11 cellular contexts compared by ENCODE assay signal in genomic region chr4:151540728-151541437, GRCh38.
DNase-seq lines count a peak whose midpoint lies in the region; ATAC-seq and TF ChIP-seq lines count a peak whose summit lies in the region.
"Had no signal": no experiment of that assay in that cellular context is flagged by ENCODE, and none has a peak within 500 bp of the region (broad histone marks: within the 10 kb centered on the region; RNA-seq: fewer than 3 reads in every experiment).

No MANE protein-coding gene starts in this region.

- no peak for TF ChIP-seq POLR2A in uterus (IDR thresholded peaks at IDR 0.05)
- TF ChIP-seq POLR2A in esophagus muscularis mucosa (IDR thresholded peaks at IDR 0.05; ENCODE audit: low read depth), result no peak

- DNase-seq in left ventricle myocardium superior (no peak), cardiac septum (ENCODE audit: low spot score) (no peak), T1000 (lab: John Stamatoyannopoulos, UW) (peak; percentile 57), iris pigment epithelial cell (ENCODE audit: low read depth) (peak; percentile 95), uterus (peak; percentile 44 to 87), esophagus muscularis mucosa (ENCODE audit: extremely low spot score) (no peak)
- no peak for DNase-seq in activated naive CD4-positive, alpha-beta T cell treated with anti-CD3 and anti-CD28 coated beads for 36 hours
- DNase-seq: KBM-7, right cardiac atrium had no signal

- intact Hi-C loops in left ventricle myocardium superior (cut with micrococcal nuclease), result no loop called here
- intact Hi-C loops in cardiac septum (cut with DNase I), result no loop called here
- intact Hi-C loops in uterus (cut with DNase I; ENCODE audit: low total_unique reads), result no loop called here
- intact Hi-C loops in activated naive CD4-positive, alpha-beta T cell treated with anti-CD3 and anti-CD28 coated beads for 36 hours (cut with micrococcal nuclease), result no loop called here
- intact Hi-C loops in esophagus muscularis mucosa (cut with DNase I), result no loop called here

- H3K9me3 ChIP-seq in uterus (no peaks in the 10 kb centered on the region), esophagus muscularis mucosa (no peaks in the 10 kb centered on the region)
- H3K9me3 ChIP-seq: BLaER1 had no signal

- CTCF ChIA-PET in activated naive CD4-positive, alpha-beta T cell treated with anti-CD3 and anti-CD28 coated beads for 36 hours (lab: Charles Lee), result no interaction called here

- 34% methylated on average over 3 of the region's 3 CpGs for WGBS in esophagus muscularis mucosa

- H3K4me1 ChIP-seq in uterus (peaks cover 3 to 5% of the 10 kb centered on the region in 2 donors), esophagus muscularis mucosa (peaks cover 0 to 11% (median 4%) of the 10 kb centered on the region in 4 donors)

- H3K27me3 Mint-ChIP-seq in activated naive CD4-positive, alpha-beta T cell treated with anti-CD3 and anti-CD28 coated beads for 36 hours (ENCODE audit: low read depth), result no peaks in the 10 kb centered on the region

- TF ChIP-seq EP300 in esophagus muscularis mucosa (IDR thresholded peaks at IDR 0.05), result no peak

- H3K4me3 Mint-ChIP-seq in activated naive CD4-positive, alpha-beta T cell treated with anti-CD3 and anti-CD28 coated beads for 36 hours, result no peak overlapping the region

- no peaks in the 10 kb centered on the region for H3K27me3 ChIP-seq in uterus
- H3K27me3 ChIP-seq in esophagus muscularis mucosa, result no peaks in the 10 kb centered on the region
- H3K27me3 ChIP-seq: BLaER1 had no signal

- H3K4me3 ChIP-seq in uterus, result no peak overlapping the region
- H3K4me3 ChIP-seq in esophagus muscularis mucosa, result no peak overlapping the region
- H3K4me3 ChIP-seq: BLaER1 had no signal

- H3K9me3 Mint-ChIP-seq in activated naive CD4-positive, alpha-beta T cell treated with anti-CD3 and anti-CD28 coated beads for 36 hours, result no peaks in the 10 kb centered on the region

- no peak overlapping the region for H3K27ac Mint-ChIP-seq in activated naive CD4-positive, alpha-beta T cell treated with anti-CD3 and anti-CD28 coated beads for 36 hours

- H3K4me1 Mint-ChIP-seq in activated naive CD4-positive, alpha-beta T cell treated with anti-CD3 and anti-CD28 coated beads for 36 hours (ENCODE audit: low read depth), result no peaks in the 10 kb centered on the region

- H3K36me3 ChIP-seq in uterus, result no peaks in the 10 kb centered on the region
- H3K36me3 ChIP-seq in esophagus muscularis mucosa, result no peaks in the 10 kb centered on the region
- H3K36me3 ChIP-seq: BLaER1 had no signal

- ATAC-seq in left ventricle myocardium superior (peak; percentile 13), GM21576 (IDR thresholded peaks at IDR 0.05; ENCODE audit: unreplicated experiment) (no peak)
- ATAC-seq: right cardiac atrium had no signal

- no peaks in the 10 kb centered on the region for H3K36me3 Mint-ChIP-seq in activated naive CD4-positive, alpha-beta T cell treated with anti-CD3 and anti-CD28 coated beads for 36 hours (ENCODE audit: low read depth)

- TF ChIP-seq CTCF in uterus (IDR thresholded peaks at IDR 0.05) (no peak), esophagus muscularis mucosa (IDR thresholded peaks at IDR 0.05) (no peak)

- H3K27ac ChIP-seq in uterus, result peak overlapping the region; percentile 85 to 88
- no peak overlapping the region for H3K27ac ChIP-seq in esophagus muscularis mucosa (replicated peaks in 1 of 4)
- H3K27ac ChIP-seq: BLaER1 had no signal

Comparison
In these comparisons a context has a peak if more than half of its experiments do, and no peak if none do; other contexts are left out.
1. DNase-seq: peak in T1000 (single experiment), iris pigment epithelial cell (single experiment) and uterus (2 of 2); none in left ventricle myocardium superior (single experiment), cardiac septum (single experiment), activated naive CD4-positive, alpha-beta T cell treated with anti-CD3 and anti-CD28 coated beads for 36 hours (single experiment) and esophagus muscularis mucosa (single experiment).
2. H3K27ac ChIP-seq: peak in uterus (2 of 2); none in esophagus muscularis mucosa (0 of 4).